Comparison of ENCODE assay signal across 12 cellular contexts in genomic region chr9:121929893-121930875, GRCh38.
DNase-seq lines count a peak whose midpoint lies in the region; ATAC-seq and TF ChIP-seq lines count a peak whose summit lies in the region.
"Had no signal": no experiment of that assay in that cellular context is flagged by ENCODE, and none has a peak within 500 bp of the region (broad histone marks: within the 10 kb centered on the region; RNA-seq: fewer than 3 reads in every experiment).

No MANE protein-coding gene starts in this region.

- CTCF ChIA-PET in SK-N-SH (lab: Yijun Ruan, JAX): interaction anchor here (0.5 to 2.8 kb wide), 29 partner anchors 9 to 380 kb away, joined by 3 to 14 read pairs (median 3); no protein-coding TSS in a partner anchor

- H3K27me3 Mint-ChIP-seq in activated T-cell treated with anti-CD3 and anti-CD28 coated beads, Interleukin-2, amount 50 U/mL, for 4 hours (ENCODE audit: low read depth): no peaks in the 10 kb centered on the region
- H3K27me3 Mint-ChIP-seq: activated naive CD8-positive, alpha-beta T cell treated with anti-CD3 and anti-CD28 coated beads, Interleukin-2, amount 50 U/mL, for 24 hours had no signal

- H2AFZ ChIP-seq in SK-N-SH (ENCODE audit: low read depth): no peak overlapping the region

- no peak overlapping the region for H3K9ac ChIP-seq in SK-N-SH

- DNase-seq in AG10803 (ENCODE audit: low read depth): no peak
- peak; percentile 54 for DNase-seq in SK-N-SH
- DNase-seq in iPS-NIHi7 (ENCODE audit: extremely low spot score): peak; percentile 82
- no peak for DNase-seq in NCI-H1417 (lab: John Stamatoyannopoulos, UW)
- DNase-seq in activated T-cell treated with anti-CD3 and anti-CD28 coated beads, Interleukin-2, amount 50 U/mL, for 4 hours: no peak
- no peak for DNase-seq in superior temporal gyrus (ENCODE audit: extremely low spot score)
- DNase-seq: activated naive CD8-positive, alpha-beta T cell treated with anti-CD3 and anti-CD28 coated beads, Interleukin-2, amount 50 U/mL, for 24 hours; CD4-positive, CD25-positive, alpha-beta regulatory T cell; KBM-7; SW 1271 had no signal

- peaks cover 0 to 9% of the 10 kb centered on the region in 2 experiments for H3K36me3 ChIP-seq in SK-N-SH (replicated peaks in 1 of 2; ENCODE audit: control insufficient read depth in 1 of 2, insufficient read depth in 2 of 2, low read length in 1 of 2)

- TF ChIP-seq EP300 in SK-N-SH (IDR thresholded peaks at IDR 0.05; ENCODE audit: borderline replicate concordance in 1 of 2, low read depth in 1 of 2, low read length in 1 of 2): no peak

- no peaks in the 10 kb centered on the region for H3K27me3 ChIP-seq in SK-N-SH (ENCODE audit: insufficient read depth)

- H3K4me3 Mint-ChIP-seq in activated T-cell treated with anti-CD3 and anti-CD28 coated beads, Interleukin-2, amount 50 U/mL, for 4 hours: no peak overlapping the region
- H3K4me3 Mint-ChIP-seq: activated naive CD8-positive, alpha-beta T cell treated with anti-CD3 and anti-CD28 coated beads, Interleukin-2, amount 50 U/mL, for 24 hours; CD4-positive, CD25-positive, alpha-beta regulatory T cell had no signal

- ATAC-seq in GM18868 (IDR thresholded peaks at IDR 0.05; ENCODE audit: unreplicated experiment) (peak; percentile 42), HG02678 (IDR thresholded peaks at IDR 0.05; ENCODE audit: unreplicated experiment) (no peak)
- ATAC-seq in activated T-cell treated with anti-CD3 and anti-CD28 coated beads, Interleukin-2, amount 50 U/mL, for 4 hours: no peak
- ATAC-seq: activated naive CD8-positive, alpha-beta T cell treated with anti-CD3 and anti-CD28 coated beads, Interleukin-2, amount 50 U/mL, for 24 hours had no signal

- peak overlapping the region in 1 of 2 experiments; percentile 29; a peak in 1 of 4 replicates for H3K27ac ChIP-seq in SK-N-SH (ENCODE audit: low read depth in 2 of 2, low read length in 1 of 2)

- TF ChIP-seq CTCF in AG10803 (conservative IDR thresholded peaks at IDR 0.05; ENCODE audit: low read length): 0 out of 2 replicates have a peak, but pooled peaks have one; percentile 11
- TF ChIP-seq CTCF in SK-N-SH (IDR thresholded peaks at IDR 0.05): peak; percentile 48

- WGBS in SK-N-SH (ENCODE audit: low lambda C conversion rate): 83% methylated on average over 10 of the region's 12 CpGs

- TF ChIP-seq RAD21 in SK-N-SH (IDR thresholded peaks at IDR 0.05; ENCODE audit: low read length): peak; percentile 70

- no peaks in the 10 kb centered on the region for H3F3A ChIP-seq in SK-N-SH (replicated peaks; ENCODE audit: insufficient read depth)

- H3K79me2 ChIP-seq in SK-N-SH (ENCODE audit: insufficient read depth): peaks cover 45% of the 10 kb centered on the region

- H3K9me3 ChIP-seq in SK-N-SH: no peaks in the 10 kb centered on the region

- H3K4me2 ChIP-seq in SK-N-SH: no peak overlapping the region

- POLR2A ChIA-PET in SK-N-SH (lab: Yijun Ruan, JAX): no interaction called here

- H3K9me3 Mint-ChIP-seq in activated T-cell treated with anti-CD3 and anti-CD28 coated beads, Interleukin-2, amount 50 U/mL, for 4 hours: no peaks in the 10 kb centered on the region
- H3K9me3 Mint-ChIP-seq: activated naive CD8-positive, alpha-beta T cell treated with anti-CD3 and anti-CD28 coated beads, Interleukin-2, amount 50 U/mL, for 24 hours had no signal

- H3K9me2 ChIP-seq in SK-N-SH: no peaks in the 10 kb centered on the region

- H3K36me3 Mint-ChIP-seq in activated T-cell treated with anti-CD3 and anti-CD28 coated beads, Interleukin-2, amount 50 U/mL, for 4 hours (ENCODE audit: insufficient read depth): no peaks in the 10 kb centered on the region
- H3K36me3 Mint-ChIP-seq: CD4-positive, CD25-positive, alpha-beta regulatory T cell had no signal

- no peaks in the 10 kb centered on the region for H3K4me1 Mint-ChIP-seq in activated T-cell treated with anti-CD3 and anti-CD28 coated beads, Interleukin-2, amount 50 U/mL, for 4 hours (ENCODE audit: low read depth)
- H3K4me1 Mint-ChIP-seq: activated naive CD8-positive, alpha-beta T cell treated with anti-CD3 and anti-CD28 coated beads, Interleukin-2, amount 50 U/mL, for 24 hours; CD4-positive, CD25-positive, alpha-beta regulatory T cell had no signal

- H3K4me3 ChIP-seq in AG10803 (ENCODE audit: low read length) (no peak overlapping the region), SK-N-SH (ENCODE audit: low read depth in 2 of 2, low read length in 1 of 2) (no peak overlapping the region)

- no peaks in the 10 kb centered on the region; a peak in 1 of 4 replicates for H3K4me1 ChIP-seq in SK-N-SH (ENCODE audit: control insufficient read depth in 1 of 2, insufficient read depth in 2 of 2, low read depth in 1 of 2, low read length in 1 of 2)

- H4K20me1 ChIP-seq in SK-N-SH (ENCODE audit: insufficient read depth): no peaks in the 10 kb centered on the region

TF ChIP-seq in SK-N-SH, 30 proteins besides CTCF, POLR2A, EP300 and RAD21:
- TF ChIP-seq POLR2AphosphoS5 (IDR thresholded peaks at IDR 0.05; ENCODE audit: low read depth, low read length): no peak
- peak; percentile 17; the same call in 1 of the 2 replicates for TF ChIP-seq PBX3 (IDR thresholded peaks at IDR 0.05)
- TF ChIP-seq SMC3 (IDR thresholded peaks at IDR 0.05; ENCODE audit: low read depth, low read length): peak; percentile 50
TF ChIP-seq in SK-N-SH: peak in this region for 2.

Comparison
In these comparisons a context has a peak if more than half of its experiments do, and no peak if none do; other contexts are left out.
1. DNase-seq: peak in SK-N-SH (single experiment) and iPS-NIHi7 (single experiment); none in AG10803 (single experiment), NCI-H1417 (0 of 3), activated T-cell treated with anti-CD3 and anti-CD28 coated beads, Interleukin-2, amount 50 U/mL, for 4 hours (single experiment) and superior temporal gyrus (single experiment).